25 cellular contexts compared by ENCODE assay signal in the genomic region with DNA sequence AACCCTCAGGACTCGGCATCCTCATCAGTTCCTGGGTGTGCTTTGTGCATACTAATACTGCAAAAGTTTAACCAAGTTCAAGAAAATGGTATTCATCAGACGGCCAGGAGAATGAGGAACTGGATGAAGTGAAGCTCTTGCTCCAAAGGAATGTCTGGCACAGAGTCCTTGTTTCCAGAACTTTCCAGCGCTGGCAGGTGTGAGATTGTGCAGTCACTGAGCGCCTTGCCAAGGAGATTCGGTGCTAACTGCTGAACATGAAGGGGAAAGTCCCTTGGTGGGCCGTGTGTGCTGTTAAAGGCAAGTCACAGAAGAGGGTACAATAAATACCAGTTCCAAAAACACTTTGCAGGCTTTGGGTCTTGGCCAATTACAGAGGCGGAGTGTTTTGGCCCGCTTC.
DNase-seq lines count a peak whose midpoint lies in the region; ATAC-seq and TF ChIP-seq lines count a peak whose summit lies in the region.
"Had no signal": no experiment of that assay in that cellular context is flagged by ENCODE, and none has a peak within 500 bp of the region (broad histone marks: within the 10 kb centered on the region; RNA-seq: fewer than 3 reads in every experiment).

No MANE protein-coding gene starts in this region.

- no peak for TF ChIP-seq POLR2A in ovary (IDR thresholded peaks at IDR 0.05)
- TF ChIP-seq POLR2A in uterus (IDR thresholded peaks at IDR 0.05) = no peak

- H3K27me3 ChIP-seq in left ventricle myocardium inferior (ENCODE audit: low read depth) (no peaks in the 10 kb centered on the region), right cardiac atrium (ENCODE audit: control insufficient read depth, insufficient read depth) (no peaks in the 10 kb centered on the region), ovary (no peaks in the 10 kb centered on the region), uterus (no peaks in the 10 kb centered on the region)
- H3K27me3 ChIP-seq: ascending aorta, dorsolateral prefrontal cortex had no signal

- H3K36me3 ChIP-seq in left ventricle myocardium inferior (no peaks in the 10 kb centered on the region), ovary (no peaks in the 10 kb centered on the region), uterus (no peaks in the 10 kb centered on the region)
- H3K36me3 ChIP-seq: ascending aorta, HAP-1 had no signal

- CTCF ChIA-PET in HEK293T (lab: Yijun Ruan, JAX) = no interaction called here

- intact Hi-C loops in Right ventricle myocardium superior (cut with DNase I) = no loop called here
- intact Hi-C loops in left ventricle myocardium inferior (cut with micrococcal nuclease) = no loop called here
- intact Hi-C loops in right cardiac atrium (cut with DNase I) = no loop called here
- intact Hi-C loops in ovary (cut with DNase I) = loop anchor here in 1 of 4 donors (10.0 kb wide), 1 partner anchor 254 kb away; no protein-coding TSS in a partner anchor
- intact Hi-C loops in uterus (cut with DNase I; ENCODE audit: low total_unique reads) = no loop called here

- TF ChIP-seq CTCF in left ventricle myocardium inferior (IDR thresholded peaks at IDR 0.05; ENCODE audit: borderline replicate concordance) (no peak), ovary (IDR thresholded peaks at IDR 0.05) (no peak), uterus (IDR thresholded peaks at IDR 0.05) (no peak)

- H3K9me3 ChIP-seq in left ventricle myocardium inferior (replicated peaks) (no peaks in the 10 kb centered on the region), right cardiac atrium (ENCODE audit: control insufficient read depth, low read length) (no peaks in the 10 kb centered on the region), ovary (no peaks in the 10 kb centered on the region), uterus (no peaks in the 10 kb centered on the region)
- H3K9me3 ChIP-seq: ascending aorta, HAP-1 had no signal

- peak; percentile 59 for ATAC-seq in Right ventricle myocardium superior (ENCODE audit: poor library complexity)
- ATAC-seq in right cardiac atrium = peak; percentile 63 to 75
- ATAC-seq: activated CD4-positive, alpha-beta T cell treated with anti-CD3 and anti-CD28 coated beads for 36 hours; left colon; natural killer cell treated with Interleukin-12 subunit alpha and Interleukin-12 subunit beta and Interleukin-15 and Interleukin-18, amount 100 ng/mL, for 72 hours had no signal

- TF ChIP-seq EP300 in ovary (IDR thresholded peaks at IDR 0.05) = no peak

- H3K4me1 ChIP-seq in left ventricle myocardium inferior (peaks cover 7% of the 10 kb centered on the region), right cardiac atrium (ENCODE audit: control insufficient read depth, insufficient read depth, low read length) (no peaks in the 10 kb centered on the region), ovary (ENCODE audit: insufficient read depth) (peaks cover 5% of the 10 kb centered on the region), uterus (no peaks in the 10 kb centered on the region)
- H3K4me1 ChIP-seq: ascending aorta, parathyroid adenoma had no signal

- 31% methylated on average over 8 of the region's 8 CpGs for WGBS in right cardiac atrium
- 27 to 31% (median 28%) methylated on average over 8 of the region's 8 CpGs for WGBS in ovary, 3 donors

- POLR2A ChIA-PET in HEK293T (lab: Yijun Ruan, JAX) = no interaction called here

- H3K27ac ChIP-seq in left ventricle myocardium inferior (replicated peaks) (no peak overlapping the region), right cardiac atrium (ENCODE audit: low read length) (no peak overlapping the region), ovary (no peak overlapping the region), uterus (peak overlapping the region in 1 of 2 donors; percentile 19)
- H3K27ac ChIP-seq: ascending aorta, dorsolateral prefrontal cortex, parathyroid adenoma had no signal

- no peak for DNase-seq in Right ventricle myocardium superior
- no peak for DNase-seq in left ventricle myocardium inferior
- DNase-seq in right cardiac atrium = peak; percentile 41 to 61 (median 46)
- peak in 4 of 5 donors; percentile 33 to 65 (median 49) for DNase-seq in ovary
- DNase-seq in uterus = peak; percentile 33 to 59
- DNase-seq in NCI-H446 treated with DMSO at 0.1 percent for 48 hours (lab: John Stamatoyannopoulos, UW) = no peak
- no peak for DNase-seq in NCI-H748 treated with DMSO at 0.1 percent for 48 hours (lab: John Stamatoyannopoulos, UW)
- DNase-seq in HEK293T (ENCODE audit: extremely low spot score) = no peak
- DNase-seq: 8988T; activated CD4-positive, alpha-beta T cell treated with anti-CD3 and anti-CD28 coated beads for 36 hours; activated effector memory CD4-positive, alpha-beta T cell treated with anti-CD3 and anti-CD28 coated beads, Interleukin-2, amount 50 U/mL, for 16 hours; activated naive CD8-positive, alpha-beta T cell treated with anti-CD3 and anti-CD28 coated beads, Interleukin-2, amount 10 ng/mL, durations not matched to agents 7 days and 5 days; CD4-positive, CD25-positive, alpha-beta regulatory T cell; KBM-7; NCI-H1417; NCI-H446; OCI-M1; stimulated activated naive CD4-positive, alpha-beta T cell treated with Interleukin-2 at 50 U/mL for 16 hours; T-helper 2 cell had no signal

- H3K4me3 ChIP-seq in left ventricle myocardium inferior (no peak overlapping the region), right cardiac atrium (ENCODE audit: low read length) (no peak overlapping the region), ovary (no peak overlapping the region), uterus (no peak overlapping the region)
- H3K4me3 ChIP-seq: ascending aorta, dorsolateral prefrontal cortex, HAP-1 had no signal

TF ChIP-seq in HEK293T, 16 proteins besides CTCF, POLR2A, EP300 and RAD21:
- TF ChIP-seq FOXA1 (IDR thresholded peaks at IDR 0.05) (no peak), SUZ12 (IDR thresholded peaks at IDR 0.05) (no peak), SP1 (IDR thresholded peaks at IDR 0.05) (no peak), LEF1 (IDR thresholded peaks at IDR 0.05; ENCODE audit: borderline replicate concordance) (no peak), L3MBTL2 (conservative IDR thresholded peaks at IDR 0.05) (no peak), ARNT (IDR thresholded peaks at IDR 0.05) (no peak), TARDBP (IDR thresholded peaks at IDR 0.05) (no peak), CTBP1 (IDR thresholded peaks at IDR 0.05; ENCODE audit: borderline replicate concordance) (no peak), HDGF (IDR thresholded peaks at IDR 0.05; ENCODE audit: borderline replicate concordance) (no peak)
- TF ChIP-seq, protein P1, sequence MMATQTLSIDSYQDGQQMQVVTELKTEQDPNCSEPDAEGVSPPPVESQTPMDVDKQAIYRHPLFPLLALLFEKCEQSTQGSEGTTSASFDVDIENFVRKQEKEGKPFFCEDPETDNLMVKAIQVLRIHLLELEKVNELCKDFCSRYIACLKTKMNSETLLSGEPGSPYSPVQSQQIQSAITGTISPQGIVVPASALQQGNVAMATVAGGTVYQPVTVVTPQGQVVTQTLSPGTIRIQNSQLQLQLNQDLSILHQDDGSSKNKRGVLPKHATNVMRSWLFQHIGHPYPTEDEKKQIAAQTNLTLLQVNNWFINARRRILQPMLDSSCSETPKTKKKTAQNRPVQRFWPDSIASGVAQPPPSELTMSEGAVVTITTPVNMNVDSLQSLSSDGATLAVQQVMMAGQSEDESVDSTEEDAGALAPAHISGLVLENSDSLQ (IDR thresholded peaks at IDR 0.05) = no peak

Comparison
In these comparisons a context has a peak if more than half of its experiments do, and no peak if none do; other contexts are left out.
1. DNase-seq: peak in right cardiac atrium (3 of 3), ovary (4 of 5) and uterus (2 of 2); none in Right ventricle myocardium superior (single experiment), left ventricle myocardium inferior (single experiment), NCI-H446 treated with DMSO at 0.1 percent for 48 hours (single experiment), NCI-H748 treated with DMSO at 0.1 percent for 48 hours (single experiment) and HEK293T (single experiment).